ENCODE assay signal across 22 cellular contexts in the genomic region with DNA sequence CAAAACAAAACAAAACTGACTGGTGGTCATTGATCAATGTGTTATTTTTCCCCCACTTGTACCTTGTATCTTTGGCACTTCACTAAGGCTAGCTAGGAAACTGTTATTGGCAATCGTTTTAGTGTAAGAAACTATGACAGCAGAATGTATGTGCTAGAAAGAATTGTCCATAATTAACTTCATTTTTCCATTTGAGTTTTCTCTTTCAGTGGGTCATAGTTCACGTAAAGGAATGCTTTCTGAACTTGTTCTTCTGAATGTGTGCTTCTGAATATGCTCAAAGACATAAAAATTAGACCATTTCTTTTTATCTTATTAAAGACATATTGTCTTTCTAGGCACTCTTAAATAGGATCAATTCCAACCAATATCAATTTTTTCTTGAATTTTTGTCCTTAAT.
DNase-seq lines count a peak whose midpoint lies in the region; ATAC-seq, FAIRE-seq and TF ChIP-seq lines count a peak whose summit lies in the region.
"Had no signal": no experiment of that assay in that cellular context is flagged by ENCODE, and none has a peak within 500 bp of the region (broad histone marks: within the 10 kb centered on the region; RNA-seq: fewer than 3 reads in every experiment).

No MANE protein-coding gene starts in this region.

- no peaks in the 10 kb centered on the region for H3K79me2 ChIP-seq in OCI-LY3 (ENCODE audit: low read length)

- CTCF ChIA-PET in naive thymus-derived CD4-positive, alpha-beta T cell (lab: Charles Lee), result interaction anchor here (0.7 kb wide), 1 partner anchor 18 kb away, joined by 5 read pairs; no protein-coding TSS in a partner anchor

- no peaks in the 10 kb centered on the region for H3K27me3 Mint-ChIP-seq in naive thymus-derived CD4-positive, alpha-beta T cell
- H3K27me3 Mint-ChIP-seq: CD4-positive, alpha-beta memory T cell; CD4-positive, CD25-positive, alpha-beta regulatory T cell; CD8-positive, alpha-beta memory T cell had no signal

- no peaks in the 10 kb centered on the region for H3K4me1 ChIP-seq in OCI-LY3 (ENCODE audit: low read length)
- H3K4me1 ChIP-seq in naive thymus-derived CD4-positive, alpha-beta T cell (ENCODE audit: control insufficient read depth in 2 of 2, insufficient read depth in 2 of 2, low read length in 2 of 2), result no peaks in the 10 kb centered on the region
- H3K4me1 ChIP-seq: BE2C, BLaER1 had no signal

- no peak overlapping the region for H3K27ac Mint-ChIP-seq in naive thymus-derived CD4-positive, alpha-beta T cell
- H3K27ac Mint-ChIP-seq: CD14-positive monocyte; CD4-positive, alpha-beta memory T cell; CD4-positive, CD25-positive, alpha-beta regulatory T cell; CD8-positive, alpha-beta memory T cell had no signal

- no peaks in the 10 kb centered on the region for H4K20me1 ChIP-seq in OCI-LY3 (ENCODE audit: insufficient read depth, low read length)
- H4K20me1 ChIP-seq: BLaER1 had no signal

- H3K27me3 ChIP-seq in OCI-LY3 (ENCODE audit: low read depth, low read length), result no peaks in the 10 kb centered on the region
- no peaks in the 10 kb centered on the region for H3K27me3 ChIP-seq in naive thymus-derived CD4-positive, alpha-beta T cell (ENCODE audit: control insufficient read depth in 2 of 2, insufficient read depth in 2 of 2, low read length in 2 of 2)
- H3K27me3 ChIP-seq: BE2C, BLaER1 had no signal

- peak overlapping the region; percentile 38; the same call in 1 of the 2 replicates for H3K4me2 ChIP-seq in OCI-LY3 (ENCODE audit: low read length)
- H3K4me2 ChIP-seq: BLaER1 had no signal

- no peaks in the 10 kb centered on the region for H3K9me3 ChIP-seq in OCI-LY3 (ENCODE audit: insufficient read depth, low read length)
- no peaks in the 10 kb centered on the region for H3K9me3 ChIP-seq in naive thymus-derived CD4-positive, alpha-beta T cell (ENCODE audit: control insufficient read depth in 2 of 3, low read length in 3 of 3)
- H3K9me3 ChIP-seq: BE2C, BLaER1 had no signal

- intact Hi-C loops in naive thymus-derived CD4-positive, alpha-beta T cell (cut with micrococcal nuclease), result no loop called here

- H3K4me3 Mint-ChIP-seq in naive thymus-derived CD4-positive, alpha-beta T cell, result no peak overlapping the region
- H3K4me3 Mint-ChIP-seq: CD14-positive monocyte; CD4-positive, alpha-beta memory T cell; CD4-positive, CD25-positive, alpha-beta regulatory T cell; CD8-positive, alpha-beta memory T cell had no signal

- peak; percentile 72 for FAIRE-seq in D721Med (lab: Jason Lieb, UNC)
- FAIRE-seq: GM12892, GM18507 had no signal

- no peaks in the 10 kb centered on the region for H3K4me1 Mint-ChIP-seq in naive thymus-derived CD4-positive, alpha-beta T cell
- H3K4me1 Mint-ChIP-seq: CD14-positive monocyte; CD4-positive, alpha-beta memory T cell; CD8-positive, alpha-beta memory T cell had no signal

- no peaks in the 10 kb centered on the region for H3K36me3 ChIP-seq in OCI-LY3 (replicated peaks; ENCODE audit: low read depth, low read length)
- no peaks in the 10 kb centered on the region for H3K36me3 ChIP-seq in naive thymus-derived CD4-positive, alpha-beta T cell (ENCODE audit: control insufficient read depth in 2 of 3, insufficient read depth in 3 of 3, low read length in 3 of 3)
- H3K36me3 ChIP-seq: BE2C, BLaER1 had no signal

- H3K27ac ChIP-seq in OCI-LY3 (ENCODE audit: low read length), result no peak overlapping the region
- H3K27ac ChIP-seq in naive thymus-derived CD4-positive, alpha-beta T cell (ENCODE audit: low read depth, low read length), result no peak overlapping the region
- H3K27ac ChIP-seq: BLaER1 had no signal

- H3K9ac ChIP-seq in OCI-LY3 (ENCODE audit: low read length), result no peak overlapping the region
- H3K9ac ChIP-seq: BLaER1 had no signal

- H3K4me3 ChIP-seq in GM12865 (ENCODE audit: low read depth, low read length), result peak overlapping the region; percentile 22; the same call in 1 of the 2 replicates
- H3K4me3 ChIP-seq in OCI-LY3 (ENCODE audit: low read length), result no peak overlapping the region
- H3K4me3 ChIP-seq in naive thymus-derived CD4-positive, alpha-beta T cell (ENCODE audit: low read length), result no peak overlapping the region
- H3K4me3 ChIP-seq: BLaER1 had no signal

- H2AFZ ChIP-seq in OCI-LY3 (ENCODE audit: low read depth, low read length), result peak overlapping the region; percentile 34; the same call in 1 of the 2 replicates

- DNase-seq in D721Med (ENCODE audit: insufficient read length, low spot score) (no peak), GM12865 (ENCODE audit: low read depth) (no peak), left lobe of liver (ENCODE audit: low spot score) (no peak)
- DNase-seq in naive thymus-derived CD4-positive, alpha-beta T cell, result no peak
- DNase-seq: 8988T; ACHN; BE2C; C1 segment of cervical spinal cord; CD4-positive, alpha-beta memory T cell; CD4-positive, CD25-positive, alpha-beta regulatory T cell; CD8-positive, alpha-beta memory T cell; COR-L47; DMS79 treated with DMSO at 0.1 percent for 48 hours; GDM1 had no signal

- peak; percentile 57 for ATAC-seq in left lobe of liver
- ATAC-seq in naive thymus-derived CD4-positive, alpha-beta T cell, result no peak
- ATAC-seq in GM19035 (IDR thresholded peaks at IDR 0.05; ENCODE audit: unreplicated experiment), result no peak
- no peak for ATAC-seq in GM19328 (IDR thresholded peaks at IDR 0.05; ENCODE audit: unreplicated experiment)
- no peak for ATAC-seq in HG02610 (IDR thresholded peaks at IDR 0.05; ENCODE audit: unreplicated experiment)

- POLR2A ChIA-PET in naive thymus-derived CD4-positive, alpha-beta T cell (lab: Charles Lee), result no interaction called here

- H3K36me3 Mint-ChIP-seq in naive thymus-derived CD4-positive, alpha-beta T cell, result peaks cover 0 to 3% (median 0%) of the 10 kb centered on the region in 5 donors
- H3K36me3 Mint-ChIP-seq: CD14-positive monocyte; CD4-positive, alpha-beta memory T cell; CD4-positive, CD25-positive, alpha-beta regulatory T cell had no signal

- no peak for TF ChIP-seq CTCF in D721Med (IDR thresholded peaks at IDR 0.05; ENCODE audit: insufficient read depth, missing control alignments)
- TF ChIP-seq CTCF in GM12865 (IDR thresholded peaks at IDR 0.05; ENCODE audit: insufficient read depth, low read depth, low read length, missing control alignments), result no peak
- TF ChIP-seq CTCF in OCI-LY3 (IDR thresholded peaks at IDR 0.05; ENCODE audit: low read depth, low read length), result no peak

- peaks cover 0 to 11% (median 4%) of the 10 kb centered on the region in 11 donors for H3K9me3 Mint-ChIP-seq in naive thymus-derived CD4-positive, alpha-beta T cell
